ENCODE assay signal across 17 cellular contexts in the genomic region with DNA sequence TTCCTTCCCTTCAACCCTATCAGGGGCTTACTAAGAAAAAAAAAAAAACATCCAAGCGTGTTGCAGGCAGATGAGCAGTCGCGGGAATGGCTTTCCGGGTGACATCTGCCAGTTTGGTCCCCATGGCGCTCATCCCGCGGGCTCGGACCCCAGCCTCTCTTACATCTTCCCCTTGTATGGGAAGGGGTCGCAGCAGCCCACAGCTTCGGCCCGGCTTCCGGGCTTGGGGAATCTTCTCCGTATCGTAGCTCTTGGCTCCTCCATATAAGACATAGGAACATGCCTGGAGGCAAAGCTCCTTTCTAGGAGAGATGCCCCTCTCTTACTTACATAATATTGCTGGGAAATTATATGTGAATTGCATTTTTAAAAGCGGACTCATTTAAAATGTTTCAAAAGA.
"Had no signal": no experiment of that assay in that cellular context is flagged by ENCODE, and none has a peak within 500 bp of the region (broad histone marks: within the 10 kb centered on the region; RNA-seq: fewer than 3 reads in every experiment).

No MANE protein-coding gene starts in this region.

- H3K4me3 Mint-ChIP-seq: activated T-helper 17 cell treated with anti-CD3 and anti-CD28 coated beads, Interleukin-2, amount 50 U/mL, for 72 hours; naive B cell; neural crest cell; stimulated activated effector memory CD8-positive, alpha-beta T cell treated with anti-CD3 and anti-CD28 coated beads, Interleukin-12 subunit alpha, Interleukin-12 subunit beta, amount 100 ng/mL, for 72 hours; stimulated activated naive CD8-positive, alpha-beta T cell treated with anti-CD3 and anti-CD28 coated beads, Interleukin-15, amount 100 ng/mL, for 72 hours had no signal

- H3K27ac Mint-ChIP-seq: activated naive CD4-positive, alpha-beta T cell treated with anti-CD3 and anti-CD28 coated beads, Interleukin-2, amount 50 U/mL, for 72 hours; activated T-helper 17 cell treated with anti-CD3 and anti-CD28 coated beads, Interleukin-2, amount 50 U/mL, for 72 hours; stimulated activated effector memory CD8-positive, alpha-beta T cell treated with anti-CD3 and anti-CD28 coated beads, Interleukin-12 subunit alpha, Interleukin-12 subunit beta, amount 100 ng/mL, for 72 hours; stimulated activated naive CD8-positive, alpha-beta T cell treated with anti-CD3 and anti-CD28 coated beads, Interleukin-15, amount 100 ng/mL, for 72 hours had no signal

- H3K9me3 ChIP-seq: adrenal gland, gastroesophageal sphincter, heart left ventricle, lower lobe of right lung, tibial nerve had no signal

- ATAC-seq: activated naive CD4-positive, alpha-beta T cell treated with anti-CD3 and anti-CD28 coated beads, Interleukin-2, amount 50 U/mL, for 72 hours; activated T-helper 17 cell treated with anti-CD3 and anti-CD28 coated beads, Interleukin-2, amount 50 U/mL, for 72 hours; gastroesophageal sphincter; heart left ventricle; left colon; lower lobe of right lung; stimulated activated effector memory CD8-positive, alpha-beta T cell treated with anti-CD3 and anti-CD28 coated beads, Interleukin-12 subunit alpha, Interleukin-12 subunit beta, amount 100 ng/mL, for 72 hours; stimulated activated naive CD8-positive, alpha-beta T cell treated with anti-CD3 and anti-CD28 coated beads, Interleukin-15, amount 100 ng/mL, for 72 hours had no signal

- H3K27me3 Mint-ChIP-seq: activated T-helper 17 cell treated with anti-CD3 and anti-CD28 coated beads, Interleukin-2, amount 50 U/mL, for 72 hours; naive B cell; stimulated activated naive CD8-positive, alpha-beta T cell treated with anti-CD3 and anti-CD28 coated beads, Interleukin-15, amount 100 ng/mL, for 72 hours had no signal

- H3K4me1 ChIP-seq: adrenal gland had no signal

- H3K27ac ChIP-seq: adrenal gland, epithelial cell of prostate, gastroesophageal sphincter, lower lobe of right lung, tibial nerve had no signal

- DNase-seq: activated T-cell treated with anti-CD3 and anti-CD28 coated beads, Interleukin-2, amount 50 U/mL, for 1 hour; adrenal gland; left colon; lower lobe of right lung; naive B cell; retina; stimulated activated CD4-positive, alpha-beta T cell treated with anti-CD3 and anti-CD28 coated beads, Interleukin-2, amount 100 ng/mL, for 24 hours; stimulated activated naive CD8-positive, alpha-beta T cell treated with anti-CD3 and anti-CD28 coated beads, Interleukin-15, amount 100 ng/mL, for 72 hours; T-helper 9 cell had no signal

- H3K4me3 ChIP-seq: adrenal gland, gastroesophageal sphincter, heart left ventricle, lower lobe of right lung, tibial nerve had no signal

- H3K27me3 ChIP-seq: adrenal gland, gastroesophageal sphincter, heart left ventricle, tibial nerve had no signal

- H3K9me3 Mint-ChIP-seq: activated naive CD4-positive, alpha-beta T cell treated with anti-CD3 and anti-CD28 coated beads, Interleukin-2, amount 50 U/mL, for 72 hours; activated T-helper 17 cell treated with anti-CD3 and anti-CD28 coated beads, Interleukin-2, amount 50 U/mL, for 72 hours; naive B cell; neural crest cell; stimulated activated effector memory CD8-positive, alpha-beta T cell treated with anti-CD3 and anti-CD28 coated beads, Interleukin-12 subunit alpha, Interleukin-12 subunit beta, amount 100 ng/mL, for 72 hours; stimulated activated naive CD8-positive, alpha-beta T cell treated with anti-CD3 and anti-CD28 coated beads, Interleukin-15, amount 100 ng/mL, for 72 hours had no signal
